23 cellular contexts compared by ENCODE assay signal in the genomic region with DNA sequence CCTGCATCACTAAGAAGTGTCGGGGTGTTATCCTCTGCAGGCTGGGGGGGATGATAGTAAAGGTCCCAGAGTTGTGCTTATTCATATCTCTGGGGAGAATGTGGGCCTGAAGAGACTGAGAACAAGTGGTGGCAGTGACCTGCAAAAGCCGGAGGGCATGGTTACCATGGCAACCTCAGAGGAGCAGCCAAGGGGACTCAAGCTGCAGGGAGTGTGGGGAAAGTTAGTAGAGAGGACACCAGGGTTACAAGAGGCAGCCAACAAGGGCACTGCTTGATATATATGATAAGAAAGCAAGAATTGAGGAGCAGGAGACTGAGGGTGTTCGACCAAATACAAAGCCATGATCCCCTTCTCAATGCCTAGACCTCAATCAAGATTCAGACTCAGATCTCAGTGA. TPM values are rescaled to one million over a fixed set of nuclear protein-coding genes. Genes with fewer than 3 reads are reported as not detected.
A peak's percentile ranks its signal among the peaks of the same experiment; 100 is the strongest.
DNase-seq lines count a peak whose midpoint lies in the region; ATAC-seq and TF ChIP-seq lines count a peak whose summit lies in the region.
"Had no signal": no experiment of that assay in that cellular context is flagged by ENCODE, and none has a peak within 500 bp of the region (broad histone marks: within the 10 kb centered on the region; RNA-seq: fewer than 3 reads in every experiment).

No MANE protein-coding gene starts in this region.

- TF ChIP-seq CTCF in activated CD8-positive, alpha-beta T cell treated with anti-CD3 and anti-CD28 coated beads for 36 hours (IDR thresholded peaks at IDR 0.05), result no peak

- ATAC-seq in activated CD8-positive, alpha-beta T cell treated with anti-CD3 and anti-CD28 coated beads, Interleukin-2, amount 10 ng/mL, durations not matched to agents 7 days and 5 days, result no peak
- ATAC-seq in activated CD8-positive, alpha-beta T cell treated with anti-CD3 and anti-CD28 coated beads for 36 hours, result no peak
- no peak for ATAC-seq in HG03342 (IDR thresholded peaks at IDR 0.05; ENCODE audit: unreplicated experiment)
- ATAC-seq: CD8-positive, alpha-beta T cell; SK-N-SH treated with all-trans-retinoic acid at 6 μM for 48 hours; T-cell had no signal

- no peaks in the 10 kb centered on the region for H3K9me3 Mint-ChIP-seq in activated CD8-positive, alpha-beta T cell treated with anti-CD3 and anti-CD28 coated beads, Interleukin-2, amount 10 ng/mL, durations not matched to agents 7 days and 5 days (ENCODE audit: insufficient read depth)
- H3K9me3 Mint-ChIP-seq in activated CD8-positive, alpha-beta T cell treated with anti-CD3 and anti-CD28 coated beads for 36 hours, result no peaks in the 10 kb centered on the region
- H3K9me3 Mint-ChIP-seq: CD8-positive, alpha-beta T cell; T-cell had no signal

- H3K27me3 Mint-ChIP-seq in activated CD8-positive, alpha-beta T cell treated with anti-CD3 and anti-CD28 coated beads, Interleukin-2, amount 10 ng/mL, durations not matched to agents 7 days and 5 days (ENCODE audit: low read depth), result peaks cover 30% of the 10 kb centered on the region
- peaks cover 23% of the 10 kb centered on the region for H3K27me3 Mint-ChIP-seq in activated CD8-positive, alpha-beta T cell treated with anti-CD3 and anti-CD28 coated beads for 36 hours

- intact Hi-C loops in activated CD8-positive, alpha-beta T cell treated with anti-CD3 and anti-CD28 coated beads for 36 hours (cut with micrococcal nuclease), result no loop called here

- DNase-seq in activated CD8-positive, alpha-beta T cell treated with anti-CD3 and anti-CD28 coated beads, Interleukin-2, amount 10 ng/mL, durations not matched to agents 7 days and 5 days, result peak; percentile 5
- DNase-seq in activated CD8-positive, alpha-beta T cell treated with anti-CD3 and anti-CD28 coated beads for 36 hours, result no peak
- DNase-seq in NCI-H69 (lab: John Stamatoyannopoulos, UW), result peak; percentile 6
- DNase-seq in iPS-NIHi11 (ENCODE audit: low spot score), result peak; percentile 16
- peak; percentile 64 for DNase-seq in retina
- no peak for DNase-seq in A172 (ENCODE audit: low spot score)
- DNase-seq: ACHN; C1 segment of cervical spinal cord; Calu3; CD8-positive, alpha-beta T cell; EL; GF-D8; MM.1S; NCI-H1092; NCI-H1694; NCI-H2081; NCI-H510A; NCI-H82; Peyer's patch; T-cell had no signal

- H3K27ac Mint-ChIP-seq in activated CD8-positive, alpha-beta T cell treated with anti-CD3 and anti-CD28 coated beads, Interleukin-2, amount 10 ng/mL, durations not matched to agents 7 days and 5 days, result no peak overlapping the region
- no peak overlapping the region for H3K27ac Mint-ChIP-seq in activated CD8-positive, alpha-beta T cell treated with anti-CD3 and anti-CD28 coated beads for 36 hours
- H3K27ac Mint-ChIP-seq: CD8-positive, alpha-beta T cell; T-cell had no signal

- CTCF ChIA-PET in activated CD8-positive, alpha-beta T cell treated with anti-CD3 and anti-CD28 coated beads, Interleukin-2, amount 10 ng/mL, durations not matched to agents 7 days and 5 days (lab: Charles Lee), result no interaction called here
- CTCF ChIA-PET in activated CD8-positive, alpha-beta T cell treated with anti-CD3 and anti-CD28 coated beads for 36 hours (lab: Charles Lee), result interaction anchor here (1.6 to 2.2 kb wide), 2 partner anchors 16 to 29 kb away, joined by 4 to 7 read pairs; no protein-coding TSS in a partner anchor

- H3K4me1 Mint-ChIP-seq in activated CD8-positive, alpha-beta T cell treated with anti-CD3 and anti-CD28 coated beads, Interleukin-2, amount 10 ng/mL, durations not matched to agents 7 days and 5 days (ENCODE audit: low read depth), result peaks cover 2% of the 10 kb centered on the region
- H3K4me1 Mint-ChIP-seq in activated CD8-positive, alpha-beta T cell treated with anti-CD3 and anti-CD28 coated beads for 36 hours (ENCODE audit: low read depth), result peaks cover 3% of the 10 kb centered on the region
- H3K4me1 Mint-ChIP-seq: T-cell had no signal

- no peak overlapping the region for H3K4me3 Mint-ChIP-seq in activated CD8-positive, alpha-beta T cell treated with anti-CD3 and anti-CD28 coated beads, Interleukin-2, amount 10 ng/mL, durations not matched to agents 7 days and 5 days
- H3K4me3 Mint-ChIP-seq in activated CD8-positive, alpha-beta T cell treated with anti-CD3 and anti-CD28 coated beads for 36 hours, result no peak overlapping the region
- H3K4me3 Mint-ChIP-seq: CD8-positive, alpha-beta T cell; T-cell had no signal

- POLR2A ChIA-PET in activated CD8-positive, alpha-beta T cell treated with anti-CD3 and anti-CD28 coated beads, Interleukin-2, amount 10 ng/mL, durations not matched to agents 7 days and 5 days (lab: Charles Lee), result no interaction called here
- POLR2A ChIA-PET in activated CD8-positive, alpha-beta T cell treated with anti-CD3 and anti-CD28 coated beads for 36 hours (lab: Charles Lee), result no interaction called here

- H3K36me3 Mint-ChIP-seq in activated CD8-positive, alpha-beta T cell treated with anti-CD3 and anti-CD28 coated beads, Interleukin-2, amount 10 ng/mL, durations not matched to agents 7 days and 5 days (ENCODE audit: low read depth), result no peaks in the 10 kb centered on the region
- H3K36me3 Mint-ChIP-seq in activated CD8-positive, alpha-beta T cell treated with anti-CD3 and anti-CD28 coated beads for 36 hours (ENCODE audit: low read depth), result no peaks in the 10 kb centered on the region
- H3K36me3 Mint-ChIP-seq: CD8-positive, alpha-beta T cell; T-cell had no signal

RNA-seq across cellular contexts. Expression of a gene that starts 46.1 kb away (rescaled TPM):
- total RNA-seq in activated CD8-positive, alpha-beta T cell treated with anti-CD3 and anti-CD28 coated beads, Interleukin-2, amount 10 ng/mL, durations not matched to agents 7 days and 5 days, result 100 to 1,000 TPM; 170 to 181 TPM
- 100 to 1,000 TPM; 172 TPM for total RNA-seq in activated CD8-positive, alpha-beta T cell treated with anti-CD3 and anti-CD28 coated beads for 36 hours
- 8.2 and 13.3 TPM in 2 replicates for total RNA-seq in A172 (2014; rRNA removed; shearing (Covaris generic))

RNA-seq across cellular contexts. Expression of a gene that starts 58.3 kb away (rescaled TPM):
- total RNA-seq in activated CD8-positive, alpha-beta T cell treated with anti-CD3 and anti-CD28 coated beads, Interleukin-2, amount 10 ng/mL, durations not matched to agents 7 days and 5 days, result 1 to 10 TPM; 2.9 to 4.6 TPM
- 1 to 10 TPM; 3.0 to 3.8 TPM for total RNA-seq in activated CD8-positive, alpha-beta T cell treated with anti-CD3 and anti-CD28 coated beads for 36 hours
- total RNA-seq in A172 (2014; rRNA removed; shearing (Covaris generic)), result not detected in 2 replicates
- total RNA-seq: LHCN-M2 had no signal

Comparison
In these comparisons a context has a peak if more than half of its experiments do, and no peak if none do; other contexts are left out.
1. DNase-seq: peak in activated CD8-positive, alpha-beta T cell treated with anti-CD3 and anti-CD28 coated beads, Interleukin-2, amount 10 ng/mL, durations not matched to agents 7 days and 5 days (single experiment), NCI-H69 (single experiment), iPS-NIHi11 (single experiment) and retina (single experiment); none in activated CD8-positive, alpha-beta T cell treated with anti-CD3 and anti-CD28 coated beads for 36 hours (single experiment) and A172 (single experiment).
2. RNA of a gene that starts 46.1 kb away (total RNA-seq): 170 to 181 TPM in activated CD8-positive, alpha-beta T cell treated with anti-CD3 and anti-CD28 coated beads, Interleukin-2, amount 10 ng/mL, durations not matched to agents 7 days and 5 days and 172 TPM in activated CD8-positive, alpha-beta T cell treated with anti-CD3 and anti-CD28 coated beads for 36 hours; 8.2 to 13.3 TPM in A172; every median in the first group is over 10 times any median in the second.